Comparison of ENCODE assay signal across 1 cellular context in genomic region chr18:70287731-70288130, GRCh38.
TF ChIP-seq lines count a peak whose summit lies in the region.

No MANE protein-coding gene starts in this region.

TF ChIP-seq in GM23338, 12 proteins besides CTCF, POLR2A, EP300 and RAD21 (continued from another document):
- TF ChIP-seq, protein P1, sequence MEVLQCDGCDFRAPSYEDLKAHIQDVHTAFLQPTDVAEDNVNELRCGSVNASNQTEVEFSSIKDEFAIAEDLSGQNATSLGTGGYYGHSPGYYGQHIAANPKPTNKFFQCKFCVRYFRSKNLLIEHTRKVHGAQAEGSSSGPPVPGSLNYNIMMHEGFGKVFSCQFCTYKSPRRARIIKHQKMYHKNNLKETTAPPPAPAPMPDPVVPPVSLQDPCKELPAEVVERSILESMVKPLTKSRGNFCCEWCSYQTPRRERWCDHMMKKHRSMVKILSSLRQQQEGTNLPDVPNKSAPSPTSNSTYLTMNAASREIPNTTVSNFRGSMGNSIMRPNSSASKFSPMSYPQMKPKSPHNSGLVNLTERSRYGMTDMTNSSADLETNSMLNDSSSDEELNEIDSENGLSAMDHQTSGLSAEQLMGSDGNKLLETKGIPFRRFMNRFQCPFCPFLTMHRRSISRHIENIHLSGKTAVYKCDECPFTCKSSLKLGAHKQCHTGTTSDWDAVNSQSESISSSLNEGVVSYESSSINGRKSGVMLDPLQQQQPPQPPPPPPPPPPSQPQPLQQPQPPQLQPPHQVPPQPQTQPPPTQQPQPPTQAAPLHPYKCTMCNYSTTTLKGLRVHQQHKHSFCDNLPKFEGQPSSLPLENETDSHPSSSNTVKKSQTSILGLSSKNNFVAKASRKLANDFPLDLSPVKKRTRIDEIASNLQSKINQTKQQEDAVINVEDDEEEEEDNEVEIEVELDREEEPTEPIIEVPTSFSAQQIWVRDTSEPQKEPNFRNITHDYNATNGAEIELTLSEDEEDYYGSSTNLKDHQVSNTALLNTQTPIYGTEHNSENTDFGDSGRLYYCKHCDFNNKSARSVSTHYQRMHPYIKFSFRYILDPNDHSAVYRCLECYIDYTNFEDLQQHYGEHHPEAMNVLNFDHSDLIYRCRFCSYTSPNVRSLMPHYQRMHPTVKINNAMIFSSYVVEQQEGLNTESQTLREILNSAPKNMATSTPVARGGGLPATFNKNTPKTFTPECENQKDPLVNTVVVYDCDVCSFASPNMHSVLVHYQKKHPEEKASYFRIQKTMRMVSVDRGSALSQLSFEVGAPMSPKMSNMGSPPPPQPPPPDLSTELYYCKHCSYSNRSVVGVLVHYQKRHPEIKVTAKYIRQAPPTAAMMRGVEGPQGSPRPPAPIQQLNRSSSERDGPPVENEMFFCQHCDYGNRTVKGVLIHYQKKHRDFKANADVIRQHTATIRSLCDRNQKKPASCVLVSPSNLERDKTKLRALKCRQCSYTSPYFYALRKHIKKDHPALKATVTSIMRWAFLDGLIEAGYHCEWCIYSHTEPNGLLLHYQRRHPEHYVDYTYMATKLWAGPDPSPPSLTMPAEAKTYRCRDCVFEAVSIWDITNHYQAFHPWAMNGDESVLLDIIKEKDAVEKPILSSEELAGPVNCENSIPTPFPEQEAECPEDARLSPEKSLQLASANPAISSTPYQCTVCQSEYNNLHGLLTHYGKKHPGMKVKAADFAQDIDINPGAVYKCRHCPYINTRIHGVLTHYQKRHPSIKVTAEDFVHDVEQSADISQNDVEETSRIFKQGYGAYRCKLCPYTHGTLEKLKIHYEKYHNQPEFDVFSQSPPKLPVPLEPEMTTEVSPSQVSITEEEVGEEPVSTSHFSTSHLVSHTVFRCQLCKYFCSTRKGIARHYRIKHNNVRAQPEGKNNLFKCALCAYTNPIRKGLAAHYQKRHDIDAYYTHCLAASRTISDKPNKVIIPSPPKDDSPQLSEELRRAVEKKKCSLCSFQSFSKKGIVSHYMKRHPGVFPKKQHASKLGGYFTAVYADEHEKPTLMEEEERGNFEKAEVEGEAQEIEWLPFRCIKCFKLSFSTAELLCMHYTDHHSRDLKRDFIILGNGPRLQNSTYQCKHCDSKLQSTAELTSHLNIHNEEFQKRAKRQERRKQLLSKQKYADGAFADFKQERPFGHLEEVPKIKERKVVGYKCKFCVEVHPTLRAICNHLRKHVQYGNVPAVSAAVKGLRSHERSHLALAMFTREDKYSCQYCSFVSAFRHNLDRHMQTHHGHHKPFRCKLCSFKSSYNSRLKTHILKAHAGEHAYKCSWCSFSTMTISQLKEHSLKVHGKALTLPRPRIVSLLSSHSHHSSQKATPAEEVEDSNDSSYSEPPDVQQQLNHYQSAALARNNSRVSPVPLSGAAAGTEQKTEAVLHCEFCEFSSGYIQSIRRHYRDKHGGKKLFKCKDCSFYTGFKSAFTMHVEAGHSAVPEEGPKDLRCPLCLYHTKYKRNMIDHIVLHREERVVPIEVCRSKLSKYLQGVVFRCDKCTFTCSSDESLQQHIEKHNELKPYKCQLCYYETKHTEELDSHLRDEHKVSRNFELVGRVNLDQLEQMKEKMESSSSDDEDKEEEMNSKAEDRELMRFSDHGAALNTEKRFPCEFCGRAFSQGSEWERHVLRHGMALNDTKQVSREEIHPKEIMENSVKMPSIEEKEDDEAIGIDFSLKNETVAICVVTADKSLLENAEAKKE (CRISPR knock-in tag; IDR thresholded peaks at IDR 0.05) = no peak
- TF ChIP-seq REST (IDR thresholded peaks at IDR 0.05; ENCODE audit: unreplicated experiment) (no peak), EZH2 (IDR thresholded peaks at IDR 0.05; ENCODE audit: low read depth, unreplicated experiment) (no peak), EZH2phosphoT487 (IDR thresholded peaks at IDR 0.05; ENCODE audit: unreplicated experiment) (no peak), ZNF114 (CRISPR knock-in tag; IDR thresholded peaks at IDR 0.05) (no peak), STAT1 (IDR thresholded peaks at IDR 0.05; ENCODE audit: unreplicated experiment) (no peak), NANOG (IDR thresholded peaks at IDR 0.05; ENCODE audit: borderline replicate concordance) (no peak)
